Comparison of ENCODE assay signal across 15 cellular contexts in the genomic region with DNA sequence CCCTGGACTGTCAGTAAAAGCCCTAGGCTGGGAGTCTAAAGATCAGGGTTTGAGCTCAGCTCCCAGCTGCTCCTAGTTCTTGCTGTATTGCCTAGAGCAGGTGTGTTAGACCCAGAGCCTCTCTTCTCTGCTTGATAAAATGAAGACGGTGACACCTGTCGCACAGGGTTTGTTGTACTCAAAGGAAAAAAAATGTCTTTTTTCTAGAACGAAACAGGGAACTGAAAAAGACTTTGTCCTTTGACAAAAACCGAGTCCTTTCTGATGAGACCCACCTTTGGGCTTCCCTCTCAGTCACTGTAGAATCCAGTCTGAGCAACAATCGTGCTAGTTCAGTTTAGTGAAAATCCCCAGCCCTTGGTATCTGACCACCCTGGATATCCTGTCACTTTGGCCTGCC.
DNase-seq lines count a peak whose midpoint lies in the region; ATAC-seq, FAIRE-seq and TF ChIP-seq lines count a peak whose summit lies in the region.
"Had no signal": no experiment of that assay in that cellular context is flagged by ENCODE, and none has a peak within 500 bp of the region (broad histone marks: within the 10 kb centered on the region; RNA-seq: fewer than 3 reads in every experiment).

No MANE protein-coding gene starts in this region.

- no peaks in the 10 kb centered on the region for H3K9me3 ChIP-seq in adrenal gland (replicated peaks in 1 of 3)
- H3K9me3 ChIP-seq: heart left ventricle had no signal

- H3K36me3 ChIP-seq in adrenal gland (replicated peaks in 1 of 2): no peaks in the 10 kb centered on the region

- ATAC-seq in GM21360 (IDR thresholded peaks at IDR 0.05; ENCODE audit: unreplicated experiment): peak; percentile 79
- ATAC-seq in HG02870 (IDR thresholded peaks at IDR 0.05; ENCODE audit: unreplicated experiment): peak; percentile 90
- ATAC-seq in HG03558 (IDR thresholded peaks at IDR 0.05; ENCODE audit: extremely low read depth, unreplicated experiment): peak; percentile 47
- ATAC-seq: heart left ventricle, SK-N-SH treated with all-trans-retinoic acid at 6 μM for 48 hours had no signal

- no peaks in the 10 kb centered on the region for H3K4me1 ChIP-seq in adrenal gland (replicated peaks in 1 of 2)

- no peak overlapping the region for H3K4me3 ChIP-seq in adrenal gland
- H3K4me3 ChIP-seq: heart left ventricle, smooth muscle cell had no signal

- no peaks in the 10 kb centered on the region for H3K27me3 ChIP-seq in adrenal gland
- H3K27me3 ChIP-seq: heart left ventricle had no signal

- 84 to 91% (median 88%) methylated on average over 5 of the region's 5 CpGs for WGBS in adrenal gland, 4 donors

- no peak for DNase-seq in GM18507 (ENCODE audit: extremely low spot score, insufficient read length, low read depth)
- DNase-seq in adrenal gland: no peak
- DNase-seq in GM19239 (ENCODE audit: insufficient read length, low spot score): no peak
- DNase-seq in foreskin melanocyte: no peak
- no peak for DNase-seq in dedifferentiated amniotic fluid mesenchymal stem cell (ENCODE audit: extremely low spot score)
- DNase-seq: activated CD4-positive, alpha-beta T cell treated with anti-CD3 and anti-CD28 coated beads for 1 hour; heart left ventricle; NK-92 treated with Interleukin-12 subunit alpha and Interleukin-12 subunit beta, amount 100 ng/mL, for 24 hours; nucleus accumbens had no signal

- peak; percentile 63 for FAIRE-seq in GM18507 (lab: Jason Lieb, UNC)
- FAIRE-seq in GM19239 (lab: Jason Lieb, UNC): no peak
- FAIRE-seq: endometrium had no signal

- intact Hi-C loops in adrenal gland (cut with DNase I): loop anchor here in 1 of 2 donors (10.0 kb wide), 1 partner anchor 202 kb away; no protein-coding TSS in a partner anchor

- H3K27ac ChIP-seq in adrenal gland: no peak overlapping the region
- H3K27ac ChIP-seq: heart left ventricle had no signal

- TF ChIP-seq CTCF in adrenal gland (IDR thresholded peaks at IDR 0.05): no peak

- no peak for TF ChIP-seq POLR2A in adrenal gland (IDR thresholded peaks at IDR 0.05)
